ENCODE assay signal across 12 cellular contexts in genomic region chr6:170403451-170403850, GRCh38.
DNase-seq lines count a peak whose midpoint lies in the region; TF ChIP-seq lines count a peak whose summit lies in the region.
"Had no signal": no experiment of that assay in that cellular context is flagged by ENCODE, and none has a peak within 500 bp of the region (broad histone marks: within the 10 kb centered on the region; RNA-seq: fewer than 3 reads in every experiment).

No MANE protein-coding gene starts in this region.

- TF ChIP-seq EP300 in esophagus muscularis mucosa (IDR thresholded peaks at IDR 0.05): no peak
- no peak for TF ChIP-seq EP300 in SK-N-SH (IDR thresholded peaks at IDR 0.05; ENCODE audit: borderline replicate concordance in 1 of 2, low read depth in 1 of 2, low read length in 1 of 2)

- H3K4me3 ChIP-seq in esophagus muscularis mucosa (no peak overlapping the region), SK-N-SH (ENCODE audit: low read depth in 2 of 2, low read length in 1 of 2) (no peak overlapping the region)
- H3K4me3 ChIP-seq: K562 had no signal

- H4K8ac ChIP-seq in H9 (replicated peaks; ENCODE audit: insufficient read length, low read depth, low read length): no peak overlapping the region

- no peak overlapping the region for H2BK20ac ChIP-seq in H9 (ENCODE audit: low read depth, low read length, poor library complexity, severe bottlenecking)

- H4K91ac ChIP-seq in H9 (ENCODE audit: insufficient read length, low read depth, low read length): no peak overlapping the region

- intact Hi-C loops in esophagus muscularis mucosa (cut with DNase I): no loop called here

- no peak overlapping the region for H4K5ac ChIP-seq in H9 (ENCODE audit: insufficient read length, low read depth, low read length)

- H2AFZ ChIP-seq in H9 (ENCODE audit: low read length) (no peak overlapping the region), SK-N-SH (ENCODE audit: low read depth) (no peak overlapping the region)

- no peak overlapping the region for H3T11ph ChIP-seq in H9 (ENCODE audit: low read length)

- H2BK15ac ChIP-seq in H9 (ENCODE audit: low read depth, low read length): no peak overlapping the region

- no peak overlapping the region for H3K18ac ChIP-seq in H9 (ENCODE audit: insufficient read length, low read depth, low read length)

- no peak overlapping the region for H3K4ac ChIP-seq in H9 (ENCODE audit: low read depth, low read length)

- H3K4me1 Mint-ChIP-seq in H9 (peaks cover 28 to 29% of the 10 kb centered on the region in 2 experiments), progenitor cell of endocrine pancreas (ENCODE audit: low read depth) (peaks cover 11% of the 10 kb centered on the region)

- H3K9me2 ChIP-seq in SK-N-SH: no peaks in the 10 kb centered on the region

- peaks cover 37% of the 10 kb centered on the region for H3F3A ChIP-seq in SK-N-SH (replicated peaks; ENCODE audit: insufficient read depth)

- H3K27me3 ChIP-seq in H9 (ENCODE audit: insufficient read depth, low read length): no peaks in the 10 kb centered on the region
- no peaks in the 10 kb centered on the region for H3K27me3 ChIP-seq in esophagus muscularis mucosa
- no peaks in the 10 kb centered on the region for H3K27me3 ChIP-seq in SK-N-SH (ENCODE audit: insufficient read depth)

- H3K14ac ChIP-seq in H9 (ENCODE audit: insufficient read depth, low read length): no peak overlapping the region

- H3K36me3 ChIP-seq in esophagus muscularis mucosa (peaks cover 27 to 81% (median 59%) of the 10 kb centered on the region in 4 donors), SK-N-SH (replicated peaks in 1 of 2; ENCODE audit: control insufficient read depth in 1 of 2, insufficient read depth in 2 of 2, low read length in 1 of 2) (peaks cover 14 to 51% of the 10 kb centered on the region in 2 experiments)

- peaks cover 4% of the 10 kb centered on the region; the same call in 1 of the 2 replicates for H3K4me1 ChIP-seq in H9 (ENCODE audit: insufficient read depth, low read length)
- H3K4me1 ChIP-seq in esophagus muscularis mucosa: no peaks in the 10 kb centered on the region
- H3K4me1 ChIP-seq in SK-N-SH (ENCODE audit: control insufficient read depth in 1 of 2, insufficient read depth in 2 of 2, low read depth in 1 of 2, low read length in 1 of 2): peaks cover 0 to 19% of the 10 kb centered on the region in 2 experiments; a peak in 2 of 4 replicates

- TF ChIP-seq RAD21 in SK-N-SH (IDR thresholded peaks at IDR 0.05; ENCODE audit: low read length): no peak

- H3K9ac ChIP-seq in H9 (ENCODE audit: extremely low read depth, insufficient read length, low read length) (no peak overlapping the region), SK-N-SH (no peak overlapping the region)

- no peak for TF ChIP-seq CTCF in H9 (conservative IDR thresholded peaks at IDR 0.05)
- no peak for TF ChIP-seq CTCF in progenitor cell of endocrine pancreas (IDR thresholded peaks at IDR 0.05; ENCODE audit: unreplicated experiment)
- no peak for TF ChIP-seq CTCF in esophagus muscularis mucosa (IDR thresholded peaks at IDR 0.05)
- no peak for TF ChIP-seq CTCF in SK-N-SH (IDR thresholded peaks at IDR 0.05)

- peak; percentile 73 for DNase-seq in H9
- DNase-seq in astrocyte of the hippocampus (ENCODE audit: low read depth, low spot score): peak; percentile 90
- peak; percentile 69 for DNase-seq in glomerular visceral epithelial cell (ENCODE audit: extremely low spot score)
- no peak for DNase-seq in progenitor cell of endocrine pancreas (ENCODE audit: low spot score, unreplicated experiment)
- DNase-seq in esophagus muscularis mucosa (ENCODE audit: extremely low spot score): no peak
- no peak for DNase-seq in SK-N-SH
- DNase-seq in ureter (ENCODE audit: low spot score): no peak
- DNase-seq in SW 1271 (lab: John Stamatoyannopoulos, UW): no peak
- DNase-seq: activated T-cell treated with anti-CD3 and anti-CD28 coated beads, Interleukin-2, amount 50 U/mL, for 4 hours; CD4-positive, CD25-positive, alpha-beta regulatory T cell; NCI-H1436 treated with DMSO at 0.1 percent for 48 hours had no signal

- no peaks in the 10 kb centered on the region for H3K79me2 ChIP-seq in H9 (ENCODE audit: insufficient read depth, low read length)
- no peaks in the 10 kb centered on the region for H3K79me2 ChIP-seq in SK-N-SH (ENCODE audit: insufficient read depth)

- H3K36me3 Mint-ChIP-seq in H9 (ENCODE audit: insufficient read depth in 1 of 3, low read depth in 3 of 3) (peaks cover 15 to 30% (median 26%) of the 10 kb centered on the region in 3 experiments; a peak in 6 of 7 replicates), progenitor cell of endocrine pancreas (ENCODE audit: insufficient read depth) (peaks cover 37% of the 10 kb centered on the region)

- H3K4me3 Mint-ChIP-seq in H9 (0 out of 5 replicates have a peak overlapping the region, but pooled peaks of 1 of the 2 experiments have one; percentile 22), progenitor cell of endocrine pancreas (ENCODE audit: low read depth) (no peak overlapping the region)
- H3K4me3 Mint-ChIP-seq: activated T-cell treated with anti-CD3 and anti-CD28 coated beads, Interleukin-2, amount 50 U/mL, for 4 hours; CD4-positive, CD25-positive, alpha-beta regulatory T cell had no signal

- no peaks in the 10 kb centered on the region; a peak in 1 of 5 replicates for H3K9me3 Mint-ChIP-seq in H9
- no peaks in the 10 kb centered on the region for H3K9me3 Mint-ChIP-seq in progenitor cell of endocrine pancreas (ENCODE audit: low read depth)

- H3K23me2 ChIP-seq in H9 (ENCODE audit: insufficient read length, low read depth, low read length, poor library complexity, severe bottlenecking): no peaks in the 10 kb centered on the region

- H2AK5ac ChIP-seq in H9 (ENCODE audit: insufficient read length, low read length): no peak overlapping the region

- no peaks in the 10 kb centered on the region; the same call in 1 of the 2 replicates for H3K27me3 Mint-ChIP-seq in H9 (ENCODE audit: low read depth)
- H3K27me3 Mint-ChIP-seq in progenitor cell of endocrine pancreas: no peaks in the 10 kb centered on the region
- H3K27me3 Mint-ChIP-seq: CD4-positive, CD25-positive, alpha-beta regulatory T cell had no signal

- no peak overlapping the region for H3K56ac ChIP-seq in H9 (ENCODE audit: insufficient read length, low read depth, low read length)

- H3K9me3 ChIP-seq in H9 (ENCODE audit: control insufficient read depth, low read depth, low read length): no peaks in the 10 kb centered on the region
- H3K9me3 ChIP-seq in esophagus muscularis mucosa: no peaks in the 10 kb centered on the region
- H3K9me3 ChIP-seq in SK-N-SH: no peaks in the 10 kb centered on the region

- no CpG with 5 or more reads among the region's 3 CpGs for WGBS in H9 (ENCODE audit: extremely low coverage, insufficient read length, low lambda C conversion rate)
- WGBS in esophagus muscularis mucosa: 66% methylated on average over 3 of the region's 3 CpGs
- no CpG with 5 or more reads among the region's 3 CpGs for WGBS in SK-N-SH (ENCODE audit: low lambda C conversion rate)

- POLR2A ChIA-PET in SK-N-SH (lab: Yijun Ruan, JAX): no interaction called here

- no peak overlapping the region for H3K23ac ChIP-seq in H9 (ENCODE audit: insufficient read length, low read depth, low read length)

- H3K4me2 ChIP-seq in H9 (ENCODE audit: insufficient read depth, insufficient read length, low read length) (no peak overlapping the region), SK-N-SH (no peak overlapping the region)

- H3K27ac Mint-ChIP-seq in H9: peak overlapping the region in 1 of 3 experiments; percentile 85; a peak in 2 of 7 replicates
- H3K27ac Mint-ChIP-seq in progenitor cell of endocrine pancreas: peak overlapping the region; percentile 92

- no peaks in the 10 kb centered on the region for H4K20me1 ChIP-seq in H9 (ENCODE audit: control insufficient read depth, insufficient read depth, insufficient read length)
- H4K20me1 ChIP-seq in SK-N-SH (ENCODE audit: insufficient read depth): no peaks in the 10 kb centered on the region

- H2BK12ac ChIP-seq in H9 (ENCODE audit: insufficient read length, low read depth, low read length): no peak overlapping the region

- no peaks in the 10 kb centered on the region for H3K79me1 ChIP-seq in H9 (ENCODE audit: insufficient read depth, low read depth, low read length, poor library complexity, severe bottlenecking)

- CTCF ChIA-PET in SK-N-SH (lab: Yijun Ruan, JAX): interaction anchor here (1.4 kb wide), 2 partner anchors 8 to 572 kb away, joined by 4 read pairs; no protein-coding TSS in a partner anchor

- H2BK5ac ChIP-seq in H9 (ENCODE audit: insufficient read length, low read length): no peak overlapping the region

- H2BK120ac ChIP-seq in H9 (ENCODE audit: low read depth, low read length, poor library complexity, severe bottlenecking): no peak overlapping the region

- H3K27ac ChIP-seq in H9 (ENCODE audit: insufficient read length, low read depth, low read length): no peak overlapping the region
- no peak overlapping the region for H3K27ac ChIP-seq in esophagus muscularis mucosa (replicated peaks in 1 of 4)
- H3K27ac ChIP-seq in SK-N-SH (ENCODE audit: low read depth in 2 of 2, low read length in 1 of 2): 0 out of 4 replicates have a peak overlapping the region, but pooled peaks of 1 of the 2 experiments have one; percentile 95

- no peak for TF ChIP-seq POLR2A in esophagus muscularis mucosa (IDR thresholded peaks at IDR 0.05; ENCODE audit: low read depth)

TF ChIP-seq in SK-N-SH, 30 proteins besides CTCF, POLR2A, EP300 and RAD21 (continues in another document):
- TF ChIP-seq SMC3 (IDR thresholded peaks at IDR 0.05; ENCODE audit: low read depth, low read length): no peak
- TF ChIP-seq ZBTB33 (IDR thresholded peaks at IDR 0.05; ENCODE audit: borderline replicate concordance, low read depth): no peak
- no peak for TF ChIP-seq EZH2phosphoT487 (IDR thresholded peaks at IDR 0.05; ENCODE audit: borderline replicate concordance, low read depth)
- no peak for TF ChIP-seq RXRA (IDR thresholded peaks at IDR 0.05; ENCODE audit: borderline replicate concordance, low read depth)

Comparison
In these comparisons a context has a peak if more than half of its experiments do, and no peak if none do; other contexts are left out.
1. DNase-seq: peak in H9 (single experiment), astrocyte of the hippocampus (single experiment) and glomerular visceral epithelial cell (single experiment); none in progenitor cell of endocrine pancreas (single experiment), esophagus muscularis mucosa (single experiment), SK-N-SH (single experiment), ureter (single experiment) and SW 1271 (0 of 2).